18 cellular contexts compared by ENCODE assay signal in the genomic region with DNA sequence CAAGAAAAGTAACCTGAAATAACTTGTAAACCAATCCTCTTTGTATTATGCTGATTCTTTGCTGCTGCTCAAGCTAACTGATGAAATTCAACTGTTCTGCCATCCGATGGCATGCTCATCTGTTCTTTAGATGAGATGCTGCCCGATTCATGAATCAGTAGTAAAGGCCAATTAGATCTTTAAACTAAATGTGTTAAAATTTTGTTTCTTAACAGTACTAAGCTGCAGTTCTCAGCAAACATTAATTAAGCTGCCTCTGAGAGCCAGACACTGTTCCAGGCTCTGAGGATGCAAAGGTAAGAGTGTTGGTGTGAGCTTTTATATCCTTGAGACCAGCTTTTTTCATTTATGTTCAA.
"Had no signal": no experiment of that assay in that cellular context is flagged by ENCODE, and none has a peak within 500 bp of the region (broad histone marks: within the 10 kb centered on the region; RNA-seq: fewer than 3 reads in every experiment).

No MANE protein-coding gene starts in this region.

- H3K4me3 Mint-ChIP-seq: naive thymus-derived CD8-positive, alpha-beta T cell; stimulated activated naive B cell treated with anti-CD40 and anti-IgM and Interleukin-4, amounts not matched to agents 10 μg/mL and 1 μg/mL and 100 μg/mL, for 72 hours; stimulated activated naive CD8-positive, alpha-beta T cell treated with anti-CD3 and anti-CD28 coated beads, Interleukin-15, amount 100 ng/mL, for 72 hours had no signal

- H3K4me3 ChIP-seq: colonic mucosa, heart left ventricle, mucosa of descending colon, ovary, spleen, testis, tibial nerve had no signal

- H3K9me3 Mint-ChIP-seq: stimulated activated naive B cell treated with anti-CD40 and anti-IgM and Interleukin-4, amounts not matched to agents 10 μg/mL and 1 μg/mL and 100 μg/mL, for 72 hours had no signal

- H3K27me3 Mint-ChIP-seq: naive thymus-derived CD8-positive, alpha-beta T cell; stimulated activated naive CD8-positive, alpha-beta T cell treated with anti-CD3 and anti-CD28 coated beads, Interleukin-15, amount 100 ng/mL, for 72 hours had no signal

- H3K27ac Mint-ChIP-seq: stimulated activated naive B cell treated with anti-CD40 and anti-IgM and Interleukin-4, amounts not matched to agents 10 μg/mL and 1 μg/mL and 100 μg/mL, for 72 hours; stimulated activated naive CD8-positive, alpha-beta T cell treated with anti-CD3 and anti-CD28 coated beads, Interleukin-15, amount 100 ng/mL, for 72 hours had no signal

- ATAC-seq: heart left ventricle; stimulated activated naive CD8-positive, alpha-beta T cell treated with anti-CD3 and anti-CD28 coated beads, Interleukin-15, amount 100 ng/mL, for 72 hours had no signal

- H3K4me1 ChIP-seq: colonic mucosa, heart left ventricle, spleen, testis, tibial nerve had no signal

- H3K9me3 ChIP-seq: colonic mucosa, heart left ventricle, mucosa of descending colon, ovary, spleen, testis, tibial nerve had no signal

- H3K27me3 ChIP-seq: colonic mucosa, heart left ventricle, ovary, spleen, testis, tibial nerve had no signal

- DNase-seq: colonic mucosa; dermis blood vessel endothelial cell; erythroblast; heart left ventricle; hippocampal formation; kidney glomerular epithelial cell; mucosa of descending colon; ovary; right cardiac atrium; spleen; stimulated activated CD4-positive, alpha-beta T cell treated with anti-CD3 and anti-CD28 coated beads, Interleukin-15, amount 100 ng/mL, for 24 hours; stimulated activated CD4-positive, alpha-beta T cell treated with anti-CD3 and anti-CD28 coated beads, Interleukin-1b, Interleukin-23, amount 100 ng/mL, for 48 hours; stimulated activated CD4-positive, alpha-beta T cell treated with anti-CD3 and anti-CD28 coated beads, Interleukin-4, amount 100 ng/mL, for 24 hours; stimulated activated naive B cell treated with anti-CD40 and anti-IgM and Interleukin-4, amounts not matched to agents 10 μg/mL and 1 μg/mL and 100 μg/mL, for 72 hours; stimulated activated naive CD8-positive, alpha-beta T cell treated with anti-CD3 and anti-CD28 coated beads, Interleukin-15, amount 100 ng/mL, for 72 hours; testis had no signal

- H3K27ac ChIP-seq: colonic mucosa, heart left ventricle, ovary, spleen, testis, tibial nerve had no signal

- H3K4me1 Mint-ChIP-seq: stimulated activated naive B cell treated with anti-CD40 and anti-IgM and Interleukin-4, amounts not matched to agents 10 μg/mL and 1 μg/mL and 100 μg/mL, for 72 hours had no signal

- H3K36me3 ChIP-seq: colonic mucosa, heart left ventricle, ovary, spleen, tibial nerve had no signal

- H3K36me3 Mint-ChIP-seq: naive thymus-derived CD8-positive, alpha-beta T cell; stimulated activated naive B cell treated with anti-CD40 and anti-IgM and Interleukin-4, amounts not matched to agents 10 μg/mL and 1 μg/mL and 100 μg/mL, for 72 hours had no signal
